ENCODE assay signal across 8 cellular contexts in genomic region chr5:59218424-59219045, GRCh38.
DNase-seq lines count a peak whose midpoint lies in the region; ATAC-seq and TF ChIP-seq lines count a peak whose summit lies in the region.

No MANE protein-coding gene starts in this region.

- no peak overlapping the region for H3K4me2 ChIP-seq in OCI-LY7 (ENCODE audit: low read length)

- peaks cover 0 to 40% (median 9%) of the 10 kb centered on the region in 9 donors for H3K4me1 ChIP-seq in heart right ventricle
- peaks cover 3% of the 10 kb centered on the region for H3K4me1 ChIP-seq in right cardiac atrium (ENCODE audit: control insufficient read depth, insufficient read depth, low read length)
- H3K4me1 ChIP-seq in OCI-LY7 (ENCODE audit: insufficient read depth, low read length, poor library complexity, severe bottlenecking), result no peaks in the 10 kb centered on the region
- H3K4me1 ChIP-seq in transverse colon, result peaks cover 11 to 57% (median 36%) of the 10 kb centered on the region in 4 donors

- no peaks in the 10 kb centered on the region for H3K9me2 ChIP-seq in OCI-LY7 (ENCODE audit: insufficient read depth, low read length)

- no peak for TF ChIP-seq EP300 in transverse colon (IDR thresholded peaks at IDR 0.05; ENCODE audit: low read depth)

- DNase-seq in heart right ventricle (no peak), right cardiac atrium (no peak), OCI-LY7 (ENCODE audit: low spot score) (peak; percentile 7), fibroblast of the aortic adventitia (ENCODE audit: low read depth) (peak; percentile 15), transverse colon (no peak), dedifferentiated amniotic fluid mesenchymal stem cell (ENCODE audit: extremely low spot score) (no peak)

- no peaks in the 10 kb centered on the region for H3K9me3 ChIP-seq in heart right ventricle
- no peaks in the 10 kb centered on the region for H3K9me3 ChIP-seq in right cardiac atrium (ENCODE audit: control insufficient read depth, low read length)
- no peaks in the 10 kb centered on the region for H3K9me3 ChIP-seq in OCI-LY7 (ENCODE audit: low read length)
- no peaks in the 10 kb centered on the region for H3K9me3 ChIP-seq in transverse colon

- no peak overlapping the region for H3K27ac ChIP-seq in heart right ventricle
- H3K27ac ChIP-seq in right cardiac atrium (ENCODE audit: low read length), result no peak overlapping the region
- H3K27ac ChIP-seq in OCI-LY7 (ENCODE audit: low read depth, low read length, poor library complexity, severe bottlenecking), result no peak overlapping the region
- H3K27ac ChIP-seq in transverse colon, result peak overlapping the region in 1 of 4 donors; percentile 69

- H3K79me2 ChIP-seq in OCI-LY7 (ENCODE audit: insufficient read depth, low read depth, low read length), result no peaks in the 10 kb centered on the region

- intact Hi-C loops in heart right ventricle (cut with DNase I) (loop anchor here in 6 of 10 donors (2.0 to 10.0 kb wide), 4 partner anchors 146 to 154 kb away; no protein-coding TSS in a partner anchor), right cardiac atrium (cut with DNase I) (no loop called here), OCI-LY7 (cut with micrococcal nuclease; ENCODE audit: unreplicated experiment) (no loop called here), transverse colon (cut with DNase I; ENCODE audit: low total_unique reads) (no loop called here)

- TF ChIP-seq CTCF in heart right ventricle (IDR thresholded peaks at IDR 0.05), result peak in 8 of 9 donors; percentile 45 to 65 (median 53)
- TF ChIP-seq CTCF in OCI-LY7 (conservative IDR thresholded peaks at IDR 0.05; ENCODE audit: low read length), result peak; percentile 72
- TF ChIP-seq CTCF in fibroblast of the aortic adventitia (IDR thresholded peaks at IDR 0.05; ENCODE audit: insufficient read depth, low read length), result peak; percentile 32
- TF ChIP-seq CTCF in transverse colon (IDR thresholded peaks at IDR 0.05), result peak; percentile 42 to 70 (median 56)

- WGBS in heart right ventricle, 2 donors, result 75 to 79% methylated on average over 1 to 2 of the region's 2 CpGs
- 88% methylated on average over 1 of the region's 2 CpGs for WGBS in right cardiac atrium
- 80 to 100% methylated on average over 1 to 2 of the region's 2 CpGs for WGBS in transverse colon (ENCODE audit: low coverage in 1 of 2), 2 donors

- H3K27me3 ChIP-seq in heart right ventricle (no peaks in the 10 kb centered on the region), right cardiac atrium (ENCODE audit: control insufficient read depth, insufficient read depth) (no peaks in the 10 kb centered on the region), transverse colon (no peaks in the 10 kb centered on the region)

- ATAC-seq in heart right ventricle (no peak), right cardiac atrium (no peak), GM18502 (IDR thresholded peaks at IDR 0.05; ENCODE audit: poor library complexity, unreplicated experiment) (no peak), GM21737 (IDR thresholded peaks at IDR 0.05; ENCODE audit: unreplicated experiment) (no peak)

- H3K36me3 ChIP-seq in heart right ventricle, result peaks cover 0 to 18% (median 9%) of the 10 kb centered on the region in 9 donors
- H3K36me3 ChIP-seq in OCI-LY7 (ENCODE audit: insufficient read depth, low read length), result no peaks in the 10 kb centered on the region
- H3K36me3 ChIP-seq in transverse colon, result peaks cover 0 to 4% (median 0%) of the 10 kb centered on the region in 4 donors

- no peak for TF ChIP-seq POLR2A in transverse colon (IDR thresholded peaks at IDR 0.05)

- no TSS peak for BruUV-seq in OCI-LY7 (replicated peaks; lab: Mats Ljungman, UMichigan)

- H3K4me3 ChIP-seq in heart right ventricle (no peak overlapping the region), right cardiac atrium (ENCODE audit: low read length) (no peak overlapping the region), OCI-LY7 (ENCODE audit: low read depth, low read length, poor library complexity, severe bottlenecking) (no peak overlapping the region), fibroblast of the aortic adventitia (ENCODE audit: low read depth, low read length) (no peak overlapping the region), transverse colon (no peak overlapping the region)

- in situ Hi-C loops in transverse colon (cut with MboI; ENCODE audit: low pct_ligation_motif_present in 1 of 4, low pct_unique_long_range_greater_than_20kb in 1 of 4, low sequenced_read_pairs in 3 of 4), result no loop called here

- no peaks in the 10 kb centered on the region for H4K20me1 ChIP-seq in OCI-LY7 (ENCODE audit: insufficient read depth, low read length)

- no peak overlapping the region for H2AFZ ChIP-seq in OCI-LY7 (ENCODE audit: low read length)

- POLR2A ChIA-PET in OCI-LY7 (lab: Charles Lee), result no interaction called here

- CTCF ChIA-PET in OCI-LY7 (lab: Charles Lee; ENCODE audit: unreplicated experiment), result no interaction called here

Comparison
In these comparisons a context has a peak if more than half of its experiments do, and no peak if none do; other contexts are left out.
1. intact Hi-C loops: an anchor here in heart right ventricle (2.0 to 10.0 kb wide); none called in right cardiac atrium, OCI-LY7 and transverse colon.
2. DNase-seq: peak in OCI-LY7 (single experiment) and fibroblast of the aortic adventitia (single experiment); none in heart right ventricle (0 of 2), right cardiac atrium (0 of 3), transverse colon (single experiment) and dedifferentiated amniotic fluid mesenchymal stem cell (single experiment).
3. Peak in every context shown above with its lines, with median percentiles within 50 percentile points of each other: CTCF ChIP-seq.